8 cellular contexts compared by ENCODE assay signal in genomic region chr6:99514089-99514488, GRCh38. TPM values are rescaled to one million over a fixed set of nuclear protein-coding genes. Genes with fewer than 3 reads are reported as not detected.
DNase-seq lines count a peak whose midpoint lies in the region; ATAC-seq, FAIRE-seq and TF ChIP-seq lines count a peak whose summit lies in the region.

No MANE protein-coding gene starts in this region.

- H3K9me3 ChIP-seq in CD8-positive, alpha-beta T cell (ENCODE audit: low read length) = no peaks in the 10 kb centered on the region

- no peak overlapping the region for H3K4me3 ChIP-seq in CD8-positive, alpha-beta T cell (ENCODE audit: low read depth, low read length)

- intact Hi-C loops in CD8-positive, alpha-beta T cell (cut with DNase I, micrococcal nuclease) = loop anchor here in 1 of 2 experiments (2.0 kb wide), 1 partner anchor 55 kb away; the partner anchor contains the start of gene CCNC

- DNase-seq in CD8-positive, alpha-beta T cell = no peak
- DNase-seq in LHCN-M2 (ENCODE audit: low read depth) (peak; percentile 3), cerebellar cortex (ENCODE audit: low spot score) (peak; percentile 58), HTR-8/SVneo (ENCODE audit: insufficient read length, low spot score) (no peak), SW 1271 (lab: John Stamatoyannopoulos, UW) (no peak)
- DNase-seq in natural killer cell treated with Interleukin-12 subunit alpha and Interleukin-12 subunit beta and Interleukin-15 and Interleukin-18, amount 100 ng/mL, for 72 hours (ENCODE audit: low spot score) = no peak

- FAIRE-seq in HTR-8/SVneo (lab: Jason Lieb, UNC) = no peak

- no peaks in the 10 kb centered on the region for H3K9me3 Mint-ChIP-seq in CD8-positive, alpha-beta T cell
- no peaks in the 10 kb centered on the region for H3K9me3 Mint-ChIP-seq in natural killer cell treated with Interleukin-12 subunit alpha and Interleukin-12 subunit beta and Interleukin-15 and Interleukin-18, amount 100 ng/mL, for 72 hours

- peaks cover 13% of the 10 kb centered on the region for H3K4me1 ChIP-seq in CD8-positive, alpha-beta T cell (ENCODE audit: insufficient read depth, low read length)

- peaks cover 33% of the 10 kb centered on the region for H3K4me1 Mint-ChIP-seq in CD8-positive, alpha-beta T cell (ENCODE audit: low read depth)
- H3K4me1 Mint-ChIP-seq in natural killer cell treated with Interleukin-12 subunit alpha and Interleukin-12 subunit beta and Interleukin-15 and Interleukin-18, amount 100 ng/mL, for 72 hours (ENCODE audit: low read depth in 2 of 2) = peaks cover 15 to 30% of the 10 kb centered on the region in 2 donors

- peaks cover 8% of the 10 kb centered on the region for H3K36me3 Mint-ChIP-seq in CD8-positive, alpha-beta T cell
- no peaks in the 10 kb centered on the region for H3K36me3 Mint-ChIP-seq in natural killer cell treated with Interleukin-12 subunit alpha and Interleukin-12 subunit beta and Interleukin-15 and Interleukin-18, amount 100 ng/mL, for 72 hours

- H3K36me3 ChIP-seq in CD8-positive, alpha-beta T cell (ENCODE audit: insufficient read depth, low read length) = no peaks in the 10 kb centered on the region

- no peaks in the 10 kb centered on the region for H3K27me3 Mint-ChIP-seq in CD8-positive, alpha-beta T cell (ENCODE audit: low read depth)
- H3K27me3 Mint-ChIP-seq in natural killer cell treated with Interleukin-12 subunit alpha and Interleukin-12 subunit beta and Interleukin-15 and Interleukin-18, amount 100 ng/mL, for 72 hours = no peaks in the 10 kb centered on the region

- CTCF ChIA-PET in CD8-positive, alpha-beta T cell (lab: Charles Lee) = interaction anchor here (1.2 to 1.3 kb wide), 2 partner anchors 12 to 79 kb away, joined by 3 read pairs; no protein-coding TSS in a partner anchor

- POLR2A ChIA-PET in CD8-positive, alpha-beta T cell (lab: Charles Lee) = interaction anchor here (1.1 to 1.6 kb wide), 2 partner anchors 10 to 89 kb away, joined by 3 to 6 read pairs; partner anchors contain the start of gene PNISR

- H3K27ac Mint-ChIP-seq in CD8-positive, alpha-beta T cell = peak overlapping the region; percentile 93
- peak overlapping the region in 1 of 2 donors; percentile 75 for H3K27ac Mint-ChIP-seq in natural killer cell treated with Interleukin-12 subunit alpha and Interleukin-12 subunit beta and Interleukin-15 and Interleukin-18, amount 100 ng/mL, for 72 hours

- H3K27me3 ChIP-seq in CD8-positive, alpha-beta T cell (ENCODE audit: insufficient read depth, low read length) = no peaks in the 10 kb centered on the region

- no peak overlapping the region for H3K27ac ChIP-seq in CD8-positive, alpha-beta T cell (ENCODE audit: low read depth, low read length)

- H3K4me3 Mint-ChIP-seq in CD8-positive, alpha-beta T cell = peak overlapping the region; percentile 93
- H3K4me3 Mint-ChIP-seq in natural killer cell treated with Interleukin-12 subunit alpha and Interleukin-12 subunit beta and Interleukin-15 and Interleukin-18, amount 100 ng/mL, for 72 hours = peak overlapping the region; percentile 97

- TF ChIP-seq CTCF in CD8-positive, alpha-beta T cell (IDR thresholded peaks at IDR 0.05) = no peak

- ATAC-seq in CD8-positive, alpha-beta T cell = no peak
- ATAC-seq in natural killer cell treated with Interleukin-12 subunit alpha and Interleukin-12 subunit beta and Interleukin-15 and Interleukin-18, amount 100 ng/mL, for 72 hours = no peak
- ATAC-seq in HG03439 (IDR thresholded peaks at IDR 0.05; ENCODE audit: unreplicated experiment) = no peak
- no peak for ATAC-seq in HG02623 (IDR thresholded peaks at IDR 0.05; ENCODE audit: unreplicated experiment)

RNA-seq across cellular contexts. Expression of gene USP45, which starts 1.1 kb away (rescaled TPM):
- 10 to 100 TPM in 1 of 2 experiments, 1 to 10 TPM in 1; 9.5 to 11.7 TPM for total RNA-seq in CD8-positive, alpha-beta T cell
- 11.1 and 11.4 TPM in 2 replicates for total RNA-seq in LHCN-M2 (2014; rRNA removed)
- 1.9 TPM for polyA plus RNA-seq in LHCN-M2 (2012)
- 10 to 100 TPM in 1 of 2 donors, 1 to 10 TPM in 1; 9.8 to 21.7 TPM for total RNA-seq in natural killer cell treated with Interleukin-12 subunit alpha and Interleukin-12 subunit beta and Interleukin-15 and Interleukin-18, amount 100 ng/mL, for 72 hours

RNA-seq across cellular contexts. Expression of gene CCNC, which starts 54.4 kb away (rescaled TPM):
- 10 to 100 TPM; 48.0 to 50.8 TPM for total RNA-seq in CD8-positive, alpha-beta T cell
- total RNA-seq in LHCN-M2 (2014; rRNA removed) = 67.9 and 71.2 TPM in 2 replicates
- 20.7 TPM for polyA plus RNA-seq in LHCN-M2 (2012)
- total RNA-seq in natural killer cell treated with Interleukin-12 subunit alpha and Interleukin-12 subunit beta and Interleukin-15 and Interleukin-18, amount 100 ng/mL, for 72 hours = 10 to 100 TPM; 44.2 to 45.5 TPM

Comparison
In these comparisons a context has a peak if more than half of its experiments do, and no peak if none do; other contexts are left out.
1. DNase-seq: peak in LHCN-M2 (single experiment) and cerebellar cortex (single experiment); none in CD8-positive, alpha-beta T cell (0 of 7), natural killer cell treated with Interleukin-12 subunit alpha and Interleukin-12 subunit beta and Interleukin-15 and Interleukin-18, amount 100 ng/mL, for 72 hours (single experiment), HTR-8/SVneo (single experiment) and SW 1271 (0 of 2).